ENCODE assay signal across 20 cellular contexts in genomic region chr10:60006046-60006445, GRCh38.
DNase-seq lines count a peak whose midpoint lies in the region; ATAC-seq and TF ChIP-seq lines count a peak whose summit lies in the region.
"Had no signal": no experiment of that assay in that cellular context is flagged by ENCODE, and none has a peak within 500 bp of the region (broad histone marks: within the 10 kb centered on the region; RNA-seq: fewer than 3 reads in every experiment).

No MANE protein-coding gene starts in this region.

- in situ Hi-C loops in astrocyte of the cerebellum (cut with HindIII; ENCODE audit: low sequenced_read_pairs), result no loop called here

- no peak for ATAC-seq in GM21825 (IDR thresholded peaks at IDR 0.05; ENCODE audit: unreplicated experiment)
- ATAC-seq: GM12878, Right ventricle myocardium inferior had no signal

- H3K4me3 ChIP-seq in astrocyte of the cerebellum (ENCODE audit: low read depth, low read length), result no peak overlapping the region
- H3K4me3 ChIP-seq in fibroblast of mammary gland (ENCODE audit: control insufficient read depth, low read depth, low read length), result no peak overlapping the region
- H3K4me3 ChIP-seq: GM12878, GM23248, Peyer's patch, SJSA1 had no signal

- no peak for TF ChIP-seq CTCF in astrocyte of the cerebellum (IDR thresholded peaks at IDR 0.05; ENCODE audit: low read depth, low read length, missing control alignments)
- TF ChIP-seq CTCF in fibroblast of mammary gland (conservative IDR thresholded peaks at IDR 0.05; ENCODE audit: control insufficient read depth, insufficient read depth, low read depth, low read length), result no peak

- peak; percentile 2 for DNase-seq in LHCN-M2 (ENCODE audit: low read depth)
- DNase-seq in astrocyte of the cerebellum (ENCODE audit: low read depth), result peak; percentile 4
- DNase-seq in fibroblast of mammary gland (ENCODE audit: low read depth), result peak; percentile 37
- DNase-seq in activated naive CD4-positive, alpha-beta T cell (lab: John Stamatoyannopoulos, UW), result no peak
- DNase-seq in anterior cingulate cortex (lab: John Stamatoyannopoulos, UW), result no peak
- DNase-seq in COLO668 (lab: John Stamatoyannopoulos, UW; ENCODE audit: unreplicated experiment), result no peak
- DNase-seq: BE2C, DMS79, GM23248, HCEC 1CT, KG1, MV-4-11, NCI-H1105 treated with DMSO at 0.1 percent for 48 hours, NCI-H2029 treated with DMSO at 0.1 percent for 48 hours, NCI-H524 treated with DMSO at 0.1 percent for 48 hours, Peyer's patch had no signal

Comparison
In these comparisons a context has a peak if more than half of its experiments do, and no peak if none do; other contexts are left out.
1. DNase-seq: peak in LHCN-M2 (single experiment), astrocyte of the cerebellum (single experiment) and fibroblast of mammary gland (single experiment); none in activated naive CD4-positive, alpha-beta T cell (0 of 4), anterior cingulate cortex (0 of 58) and COLO668 (single experiment).